Comparison of ENCODE assay signal across 18 cellular contexts in genomic region chr7:106681815-106682495, GRCh38. TPM values are rescaled to one million over a fixed set of nuclear protein-coding genes. Genes with fewer than 3 reads are reported as not detected.
A peak's percentile ranks its signal among the peaks of the same experiment; 100 is the strongest.
DNase-seq lines count a peak whose midpoint lies in the region; ATAC-seq, FAIRE-seq and TF ChIP-seq lines count a peak whose summit lies in the region.
"Had no signal": no experiment of that assay in that cellular context is flagged by ENCODE, and none has a peak within 500 bp of the region (broad histone marks: within the 10 kb centered on the region; RNA-seq: fewer than 3 reads in every experiment).

No MANE protein-coding gene starts in this region.

- DNase-seq in AG20443 (ENCODE audit: low spot score) (peak; percentile 53), LHCN-M2 (ENCODE audit: low read depth) (peak; percentile 84), cardiac fibroblast (ENCODE audit: low read depth in 2 of 2) (peak; percentile 48 to 63), kidney glomerular epithelial cell (lab: John Stamatoyannopoulos, UW) (peak; percentile 83), OCI-M2 (lab: John Stamatoyannopoulos, UW; ENCODE audit: unreplicated experiment) (no peak), HTR-8/SVneo (ENCODE audit: insufficient read length, low spot score) (no peak)
- DNase-seq: activated CD4-positive, alpha-beta T cell treated with anti-CD3 and anti-CD28 coated beads for 1 hour; activated naive CD4-positive, alpha-beta T cell treated with anti-CD3 and anti-CD28 coated beads for 36 hours; DMS 273 treated with DMSO at 0.1 percent for 48 hours; effector memory CD8-positive, alpha-beta T cell; KG1; NCI-H1417 treated with DMSO at 0.1 percent for 48 hours; NCI-H524 treated with DMSO at 0.1 percent for 48 hours had no signal

- no peak for TF ChIP-seq CTCF in cardiac fibroblast (IDR thresholded peaks at IDR 0.05; ENCODE audit: low read depth, low read length)

- no peak overlapping the region for H3K4me3 ChIP-seq in cardiac fibroblast (replicated peaks in 1 of 2; ENCODE audit: low read depth in 2 of 2, low read length in 2 of 2)
- H3K4me3 ChIP-seq: cardiac muscle cell, lung had no signal

- ATAC-seq in GM19463 (IDR thresholded peaks at IDR 0.05; ENCODE audit: unreplicated experiment) (no peak), HG03025 (IDR thresholded peaks at IDR 0.05; ENCODE audit: low FRiP score, unreplicated experiment) (no peak)
- ATAC-seq: effector memory CD8-positive, alpha-beta T cell had no signal

- FAIRE-seq in HTR-8/SVneo (lab: Jason Lieb, UNC), result no peak
- FAIRE-seq: H54 had no signal

RNA-seq across cellular contexts. Expression of gene CCDC71L, which starts 21.0 kb away (rescaled TPM):
- 44.4 and 54.9 TPM in 2 replicates for total RNA-seq in LHCN-M2 (2014; rRNA removed)
- polyA plus RNA-seq in LHCN-M2 (2012), result 26.7 TPM

Comparison
In these comparisons a context has a peak if more than half of its experiments do, and no peak if none do; other contexts are left out.
1. DNase-seq: peak in AG20443 (single experiment), LHCN-M2 (single experiment), cardiac fibroblast (2 of 2) and kidney glomerular epithelial cell (single experiment); none in OCI-M2 (single experiment) and HTR-8/SVneo (single experiment).